Comparison of ENCODE assay signal across 8 cellular contexts in genomic region chrX:124388562-124388961, GRCh38.
DNase-seq lines count a peak whose midpoint lies in the region; ATAC-seq, FAIRE-seq and TF ChIP-seq lines count a peak whose summit lies in the region.

No MANE protein-coding gene starts in this region.

- FAIRE-seq in RCC 7860 (lab: Jason Lieb, UNC): peak; percentile 81

- ATAC-seq in GM19467 (IDR thresholded peaks at IDR 0.05; ENCODE audit: unreplicated experiment) (peak; percentile 65), GM19452 (IDR thresholded peaks at IDR 0.05; ENCODE audit: unreplicated experiment) (no peak)

- H2AFZ ChIP-seq in KMS-11 (ENCODE audit: low read depth): no peak overlapping the region
- H2AFZ ChIP-seq in parathyroid adenoma: no peak overlapping the region

- DNase-seq in COLO829 (ENCODE audit: low spot score) (peak; percentile 28), RCC 7860 (ENCODE audit: low spot score) (peak; percentile 5), activated T-helper 1 cell treated with Interleukin-2 at 50 U/mL for 16 hours (ENCODE audit: low read depth) (peak; percentile 8), fibroblast of the conjunctiva (ENCODE audit: low read depth) (peak; percentile 41)

- no peaks in the 10 kb centered on the region for H3K79me2 ChIP-seq in KMS-11 (ENCODE audit: insufficient read depth, low read depth)
- no peaks in the 10 kb centered on the region for H3K79me2 ChIP-seq in parathyroid adenoma

- no peak overlapping the region for H3K9ac ChIP-seq in KMS-11
- no peak overlapping the region for H3K9ac ChIP-seq in parathyroid adenoma

- H3K4me2 ChIP-seq in KMS-11: no peak overlapping the region
- no peak overlapping the region for H3K4me2 ChIP-seq in parathyroid adenoma (ENCODE audit: low read length)

- H3K36me3 ChIP-seq in KMS-11 (ENCODE audit: insufficient read depth) (no peaks in the 10 kb centered on the region), parathyroid adenoma (ENCODE audit: control insufficient read depth, insufficient read depth, low read length) (no peaks in the 10 kb centered on the region)

- no peak overlapping the region for H3K27ac ChIP-seq in KMS-11
- H3K27ac ChIP-seq in parathyroid adenoma: no peak overlapping the region

- no peaks in the 10 kb centered on the region for H4K20me1 ChIP-seq in KMS-11 (ENCODE audit: insufficient read depth)

- peaks cover 30% of the 10 kb centered on the region for H3K4me1 ChIP-seq in KMS-11 (ENCODE audit: low read depth, poor library complexity, severe bottlenecking)
- H3K4me1 ChIP-seq in parathyroid adenoma: no peaks in the 10 kb centered on the region

- no peak overlapping the region for H3K4me3 ChIP-seq in KMS-11 (IDR thresholded peaks at IDR 0.05; ENCODE audit: insufficient read depth, low read depth, low read length)
- H3K4me3 ChIP-seq in parathyroid adenoma (ENCODE audit: low read depth, low read length): no peak overlapping the region

- TF ChIP-seq CTCF in KMS-11 (conservative IDR thresholded peaks at IDR 0.05; ENCODE audit: low read depth, low read length) (peak; percentile 76), parathyroid adenoma (IDR thresholded peaks at IDR 0.05) (peak; percentile 55)

- H3K27me3 ChIP-seq in KMS-11 (ENCODE audit: insufficient read depth, low read depth) (no peaks in the 10 kb centered on the region), parathyroid adenoma (ENCODE audit: control insufficient read depth, insufficient read depth, low read length) (no peaks in the 10 kb centered on the region)

- no peaks in the 10 kb centered on the region for H3K9me3 ChIP-seq in parathyroid adenoma (ENCODE audit: control insufficient read depth, low read length)
